ENCODE assay signal across 21 cellular contexts in the genomic region with DNA sequence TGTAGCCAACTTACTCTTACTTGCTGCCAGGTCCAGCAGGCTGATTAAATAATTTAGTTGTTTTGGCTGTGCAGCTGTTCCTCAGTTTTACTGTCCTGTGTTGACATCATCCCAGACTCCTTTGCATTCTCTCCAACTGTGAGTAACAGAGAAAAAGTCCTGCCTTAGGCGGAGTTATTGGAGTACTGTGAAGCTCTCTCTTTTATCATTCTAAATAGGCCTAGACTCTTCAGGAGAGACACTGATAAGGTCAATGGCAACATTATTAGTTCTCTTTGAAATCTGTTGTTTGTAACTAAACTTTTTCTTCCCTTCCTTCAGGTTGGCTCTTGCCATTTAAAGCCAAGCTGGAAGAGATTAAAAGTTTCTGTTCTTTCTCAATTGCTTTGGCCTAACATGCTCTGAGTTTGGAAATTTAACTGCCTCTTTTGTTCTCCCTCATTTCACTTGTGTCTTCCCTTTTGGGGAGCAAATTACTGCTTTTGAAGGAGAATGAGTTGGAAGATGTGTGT.
DNase-seq lines count a peak whose midpoint lies in the region; ATAC-seq, FAIRE-seq and TF ChIP-seq lines count a peak whose summit lies in the region.
"Had no signal": no experiment of that assay in that cellular context is flagged by ENCODE, and none has a peak within 500 bp of the region (broad histone marks: within the 10 kb centered on the region; RNA-seq: fewer than 3 reads in every experiment).

No MANE protein-coding gene starts in this region.

- peaks cover 10% of the 10 kb centered on the region for H3K4me1 ChIP-seq in mesodermal cell (ENCODE audit: control insufficient read depth, insufficient read depth, low read length, poor library complexity, severe bottlenecking)

- no peak for TF ChIP-seq CTCF in fibroblast of pulmonary artery (IDR thresholded peaks at IDR 0.05; ENCODE audit: low read length, missing control alignments)

- H3K36me3 Mint-ChIP-seq in activated T-helper 17 cell treated with anti-CD3 and anti-CD28 coated beads, Interleukin-2, amount 50 U/mL, for 72 hours (ENCODE audit: low read depth) = no peaks in the 10 kb centered on the region
- H3K36me3 Mint-ChIP-seq: CD8-positive, alpha-beta memory T cell had no signal

- H3K4me3 ChIP-seq in fibroblast of pulmonary artery (replicated peaks; ENCODE audit: low read depth, low read length) (no peak overlapping the region), mesodermal cell (ENCODE audit: extremely low read depth, insufficient read depth, low read length, poor library complexity, severe bottlenecking) (no peak overlapping the region)
- H3K4me3 ChIP-seq: MG63 had no signal

- H3K9me3 Mint-ChIP-seq in activated T-helper 17 cell treated with anti-CD3 and anti-CD28 coated beads, Interleukin-2, amount 50 U/mL, for 72 hours = no peaks in the 10 kb centered on the region
- H3K9me3 Mint-ChIP-seq: CD8-positive, alpha-beta memory T cell; neural crest cell had no signal

- H3K9me3 ChIP-seq in mesodermal cell (ENCODE audit: control insufficient read depth, low read length) = no peaks in the 10 kb centered on the region
- H3K9me3 ChIP-seq: MG63 had no signal

- no peaks in the 10 kb centered on the region for H3K27me3 Mint-ChIP-seq in activated T-helper 17 cell treated with anti-CD3 and anti-CD28 coated beads, Interleukin-2, amount 50 U/mL, for 72 hours
- H3K27me3 Mint-ChIP-seq: CD8-positive, alpha-beta memory T cell had no signal

- FAIRE-seq in HTR-8/SVneo (lab: Jason Lieb, UNC) = no peak
- FAIRE-seq: bronchial epithelial cell had no signal

- WGBS in mesodermal cell (ENCODE audit: insufficient coverage in 2 of 2), 2 experiments = 43% methylated on average over 1 of the region's 1 CpG; no CpG with 5 or more reads in 1 of the 2 experiments

- H3K4me3 Mint-ChIP-seq in activated T-helper 17 cell treated with anti-CD3 and anti-CD28 coated beads, Interleukin-2, amount 50 U/mL, for 72 hours = no peak overlapping the region
- H3K4me3 Mint-ChIP-seq: activated naive CD8-positive, alpha-beta T cell treated with anti-CD3 and anti-CD28 coated beads, Interleukin-2, amount 50 U/mL, for 24 hours; CD8-positive, alpha-beta memory T cell; neural crest cell had no signal

- no peaks in the 10 kb centered on the region for H3K36me3 ChIP-seq in mesodermal cell (ENCODE audit: control insufficient read depth, insufficient read depth, low read length)
- H3K36me3 ChIP-seq: MG63 had no signal

- no peaks in the 10 kb centered on the region for H3K4me1 Mint-ChIP-seq in activated T-helper 17 cell treated with anti-CD3 and anti-CD28 coated beads, Interleukin-2, amount 50 U/mL, for 72 hours
- H3K4me1 Mint-ChIP-seq: activated naive CD8-positive, alpha-beta T cell treated with anti-CD3 and anti-CD28 coated beads, Interleukin-2, amount 50 U/mL, for 24 hours; CD8-positive, alpha-beta memory T cell had no signal

- no peak for ATAC-seq in activated T-helper 17 cell treated with anti-CD3 and anti-CD28 coated beads, Interleukin-2, amount 50 U/mL, for 72 hours (replicated peaks)
- ATAC-seq: activated naive CD8-positive, alpha-beta T cell treated with anti-CD3 and anti-CD28 coated beads, Interleukin-2, amount 50 U/mL, for 24 hours had no signal

- DNase-seq in ELF-1 (ENCODE audit: low read depth, low spot score) (peak; percentile 74), LHCN-M2 (ENCODE audit: low read depth) (peak; percentile 49), fibroblast of pulmonary artery (ENCODE audit: low read depth) (peak; percentile 25), retina (no peak), NCI-H510A (lab: John Stamatoyannopoulos, UW) (no peak), HTR-8/SVneo (ENCODE audit: insufficient read length, low spot score) (no peak)
- DNase-seq: activated CD4-positive, alpha-beta T cell treated with anti-CD3 and anti-CD28 coated beads, Interleukin-2, amount 50 U/mL, for 1 hour; activated effector memory CD4-positive, alpha-beta T cell treated with Interleukin-2 at 50 U/mL for 16 hours; activated naive CD8-positive, alpha-beta T cell treated with anti-CD3 and anti-CD28 coated beads, Interleukin-2, amount 50 U/mL, for 24 hours; CD8-positive, alpha-beta memory T cell; DMS79 treated with DMSO at 0.1 percent for 48 hours; foreskin melanocyte; MG63; NCI-H1436 treated with DMSO at 0.1 percent for 48 hours; NCI-H526; stimulated activated CD4-positive, alpha-beta T cell treated with anti-CD3 and anti-CD28 coated beads, Interleukin-4, amount 100 ng/mL, for 4 hours; T-helper 1 cell had no signal

- peak overlapping the region; percentile 46 for H3K27ac ChIP-seq in mesodermal cell (ENCODE audit: low read depth, low read length, severe bottlenecking)

- H3K27ac Mint-ChIP-seq in activated T-helper 17 cell treated with anti-CD3 and anti-CD28 coated beads, Interleukin-2, amount 50 U/mL, for 72 hours = no peak overlapping the region
- H3K27ac Mint-ChIP-seq: activated naive CD8-positive, alpha-beta T cell treated with anti-CD3 and anti-CD28 coated beads, Interleukin-2, amount 50 U/mL, for 24 hours; CD8-positive, alpha-beta memory T cell had no signal

Comparison
In these comparisons a context has a peak if more than half of its experiments do, and no peak if none do; other contexts are left out.
1. DNase-seq: peak in ELF-1 (single experiment), LHCN-M2 (single experiment) and fibroblast of pulmonary artery (single experiment); none in retina (single experiment), NCI-H510A (single experiment) and HTR-8/SVneo (single experiment).